11 cellular contexts compared by ENCODE assay signal in genomic region chr7:101935521-101936141, GRCh38.
A peak's percentile ranks its signal among the peaks of the same experiment; 100 is the strongest.
DNase-seq lines count a peak whose midpoint lies in the region; ATAC-seq and TF ChIP-seq lines count a peak whose summit lies in the region.
"Had no signal": no experiment of that assay in that cellular context is flagged by ENCODE, and none has a peak within 500 bp of the region (broad histone marks: within the 10 kb centered on the region; RNA-seq: fewer than 3 reads in every experiment).

No MANE protein-coding gene starts in this region.

- H3K4me1 ChIP-seq in mesenchymal stem cell (ENCODE audit: control insufficient read depth, insufficient read depth, low read depth, low read length) = peaks cover 23% of the 10 kb centered on the region
- peaks cover 3 to 30% (median 28%) of the 10 kb centered on the region in 5 donors for H3K4me1 ChIP-seq in subcutaneous abdominal adipose tissue (ENCODE audit: control insufficient read depth in 5 of 5, insufficient read depth in 5 of 5, low read length in 5 of 5)

- no peak overlapping the region for H3K9ac ChIP-seq in mesenchymal stem cell (ENCODE audit: low read length)
- no peak overlapping the region for H3K9ac ChIP-seq in subcutaneous abdominal adipose tissue (ENCODE audit: low read length in 5 of 5)

- H2BK15ac ChIP-seq in mesenchymal stem cell (ENCODE audit: low read depth, poor library complexity, severe bottlenecking) = no peak overlapping the region

- no peaks in the 10 kb centered on the region for H3K36me3 Mint-ChIP-seq in endothelial cell (ENCODE audit: low read depth, unreplicated experiment)

- H3K4me3 Mint-ChIP-seq in endothelial cell (ENCODE audit: unreplicated experiment) = no peak overlapping the region

- peak; percentile 53 for DNase-seq in MV-4-11 (lab: John Stamatoyannopoulos, UW)
- no peak for DNase-seq in endothelial cell (ENCODE audit: low spot score)
- no peak for DNase-seq in mesenchymal stem cell
- no peak for DNase-seq in hippocampal formation (lab: John Stamatoyannopoulos, UW)
- DNase-seq in SIG-M5 (lab: John Stamatoyannopoulos, UW) = no peak
- DNase-seq: central memory CD4-positive, alpha-beta T cell; DMS53; NCI-H187 treated with DMSO at 0.1 percent for 48 hours had no signal

- no peak overlapping the region for H2BK5ac ChIP-seq in mesenchymal stem cell (ENCODE audit: low read depth, low read length, poor library complexity, severe bottlenecking)

- peaks cover 48% of the 10 kb centered on the region for H3K79me1 ChIP-seq in mesenchymal stem cell (replicated peaks; ENCODE audit: low read length, poor library complexity, severe bottlenecking)

- 88% methylated on average over 14 of the region's 14 CpGs for WGBS in mesenchymal stem cell

- peak overlapping the region in 1 of 2 experiments; percentile 31 for H3K18ac ChIP-seq in mesenchymal stem cell (ENCODE audit: low read depth in 1 of 2, low read length in 2 of 2)

- H2BK120ac ChIP-seq in mesenchymal stem cell (ENCODE audit: low read depth, low read length) = peak overlapping the region; percentile 54

- ATAC-seq in GM19397 (IDR thresholded peaks at IDR 0.05; ENCODE audit: unreplicated experiment) (no peak), HG02973 (IDR thresholded peaks at IDR 0.05; ENCODE audit: unreplicated experiment) (no peak)

- no peak overlapping the region for H3K23ac ChIP-seq in mesenchymal stem cell (ENCODE audit: low read length in 2 of 2)

- no peak overlapping the region for H2AFZ ChIP-seq in mesenchymal stem cell (ENCODE audit: low read depth, low read length)

- peak overlapping the region in 1 of 2 experiments; percentile 43 for H2BK12ac ChIP-seq in mesenchymal stem cell (ENCODE audit: low read length in 2 of 2)

- H4K8ac ChIP-seq in mesenchymal stem cell (ENCODE audit: low read length) = no peak overlapping the region

- H4K91ac ChIP-seq in mesenchymal stem cell (ENCODE audit: low read length) = peak overlapping the region; percentile 14

- peaks cover 0 to 10% of the 10 kb centered on the region in 2 experiments for H3K36me3 ChIP-seq in mesenchymal stem cell (ENCODE audit: control insufficient read depth in 1 of 2, insufficient read depth in 2 of 2, low read depth in 1 of 2, low read length in 2 of 2)
- H3K36me3 ChIP-seq in subcutaneous abdominal adipose tissue (ENCODE audit: control insufficient read depth in 5 of 5, insufficient read depth in 5 of 5, low read length in 5 of 5) = no peaks in the 10 kb centered on the region

- no peak overlapping the region for H3K4me3 ChIP-seq in mesenchymal stem cell (ENCODE audit: insufficient read depth in 1 of 2, low read depth in 1 of 2, low read length in 2 of 2)
- H3K4me3 ChIP-seq in subcutaneous abdominal adipose tissue (ENCODE audit: low read depth in 1 of 5, low read length in 5 of 5) = peak overlapping the region in 3 of 5 donors; percentile 2 to 53 (median 28)

- peaks cover 31% of the 10 kb centered on the region for H3K4me1 Mint-ChIP-seq in endothelial cell (ENCODE audit: unreplicated experiment)

- no peaks in the 10 kb centered on the region for H3K9me3 Mint-ChIP-seq in endothelial cell (ENCODE audit: unreplicated experiment)

- H3K27me3 ChIP-seq in mesenchymal stem cell (ENCODE audit: control insufficient read depth in 1 of 2, insufficient read depth in 1 of 2, low read length in 2 of 2) (no peaks in the 10 kb centered on the region), subcutaneous abdominal adipose tissue (ENCODE audit: control insufficient read depth in 5 of 5, insufficient read depth in 4 of 5, low read length in 5 of 5) (no peaks in the 10 kb centered on the region)

- H3K9me3 ChIP-seq in mesenchymal stem cell (ENCODE audit: control insufficient read depth, low read length) (peaks cover 2% of the 10 kb centered on the region), subcutaneous abdominal adipose tissue (ENCODE audit: control insufficient read depth in 5 of 5, low read length in 5 of 5) (no peaks in the 10 kb centered on the region)

- H3K27me3 Mint-ChIP-seq in endothelial cell (ENCODE audit: unreplicated experiment) = peaks cover 2% of the 10 kb centered on the region

- no peak overlapping the region for H3K4me2 ChIP-seq in mesenchymal stem cell (ENCODE audit: low read length, poor library complexity, severe bottlenecking)

- H3K14ac ChIP-seq in mesenchymal stem cell (ENCODE audit: low read length in 2 of 2) = peak overlapping the region in 1 of 2 experiments; percentile 49

- H2AK5ac ChIP-seq in mesenchymal stem cell (ENCODE audit: low read length, severe bottlenecking) = no peak overlapping the region

- TF ChIP-seq CTCF in endothelial cell (IDR thresholded peaks at IDR 0.05; ENCODE audit: unreplicated experiment) = no peak

- H3K27ac ChIP-seq in mesenchymal stem cell (ENCODE audit: low read length, poor library complexity, severe bottlenecking) (no peak overlapping the region), subcutaneous abdominal adipose tissue (ENCODE audit: low read depth, low read length) (peak overlapping the region; percentile 46)

- no peak overlapping the region for H3K4ac ChIP-seq in mesenchymal stem cell (ENCODE audit: low read depth in 1 of 2, low read length in 2 of 2)

- H3K27ac Mint-ChIP-seq in endothelial cell (ENCODE audit: unreplicated experiment) = peak overlapping the region; percentile 80

Comparison
In these comparisons a context has a peak if more than half of its experiments do, and no peak if none do; other contexts are left out.
1. H3K4me3 ChIP-seq: peak in subcutaneous abdominal adipose tissue (3 of 5); none in mesenchymal stem cell (0 of 2).